Comparison of ENCODE assay signal across 23 cellular contexts in the genomic region with DNA sequence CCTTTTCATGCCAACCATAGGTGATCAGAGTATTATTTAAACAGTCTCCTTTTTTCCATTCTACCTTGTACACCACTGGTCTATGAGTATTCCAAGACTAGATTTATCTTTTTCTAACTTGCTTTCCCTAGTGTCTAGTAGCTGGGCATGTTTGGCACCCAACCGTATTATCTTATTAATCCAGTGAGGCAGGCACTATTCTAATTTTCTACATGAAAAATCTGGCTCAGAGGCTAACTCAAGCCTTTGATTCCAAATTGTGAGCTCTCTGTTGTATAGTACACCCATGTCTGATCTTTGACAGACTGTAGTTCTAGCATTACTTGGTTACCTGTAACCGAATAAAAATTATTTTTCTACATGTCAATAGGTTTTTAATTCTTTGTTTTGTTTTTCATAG.
A peak's percentile ranks its signal among the peaks of the same experiment; 100 is the strongest.
DNase-seq lines count a peak whose midpoint lies in the region; ATAC-seq, FAIRE-seq and TF ChIP-seq lines count a peak whose summit lies in the region.
"Had no signal": no experiment of that assay in that cellular context is flagged by ENCODE, and none has a peak within 500 bp of the region (broad histone marks: within the 10 kb centered on the region; RNA-seq: fewer than 3 reads in every experiment).

No MANE protein-coding gene starts in this region.

- H2AFZ ChIP-seq in HepG2 (ENCODE audit: low read length) = no peak overlapping the region

- H3K9me3 ChIP-seq in HepG2 (ENCODE audit: low read length) (no peaks in the 10 kb centered on the region), right lobe of liver (no peaks in the 10 kb centered on the region), gastrocnemius medialis (no peaks in the 10 kb centered on the region)
- H3K9me3 ChIP-seq: A549, Caco-2 had no signal

- H3K27ac ChIP-seq in HepG2 (ENCODE audit: extremely low read length, insufficient read depth, low read length) (no peak overlapping the region), right lobe of liver (no peak overlapping the region), gastrocnemius medialis (peak overlapping the region; percentile 2 to 88 (median 86))
- H3K27ac ChIP-seq: 22Rv1; BLaER1 treated with 17β-estradiol and CSF1 and Interleukin-3, amounts not matched to agents 10 nM and 100 nM; C4-2B had no signal

- H3K4me3 ChIP-seq in HepG2 (replicated peaks in 1 of 3; ENCODE audit: insufficient read depth in 1 of 3, low read depth in 2 of 3, low read length in 3 of 3) (no peak overlapping the region; a peak in 1 of 6 replicates), right lobe of liver (no peak overlapping the region), gastrocnemius medialis (no peak overlapping the region)
- H3K4me3 ChIP-seq: A549; BLaER1 treated with 17β-estradiol and CSF1 and Interleukin-3, amounts not matched to agents 10 nM and 100 nM; GM12878 had no signal

- H3K4me1 ChIP-seq in HepG2 (ENCODE audit: insufficient read depth, low read length) = peaks cover 50% of the 10 kb centered on the region
- H3K4me1 ChIP-seq in right lobe of liver = peaks cover 0 to 20% (median 5%) of the 10 kb centered on the region in 4 donors
- peaks cover 60 to 66% of the 10 kb centered on the region in 2 donors for H3K4me1 ChIP-seq in gastrocnemius medialis
- H3K4me1 ChIP-seq: BLaER1 treated with 17β-estradiol and CSF1 and Interleukin-3, amounts not matched to agents 10 nM and 100 nM had no signal

- H3K27me3 ChIP-seq in HepG2 (ENCODE audit: control insufficient read depth in 1 of 2, insufficient read depth in 2 of 2, low read length in 2 of 2) (no peaks in the 10 kb centered on the region; a peak in 1 of 5 replicates), right lobe of liver (no peaks in the 10 kb centered on the region), gastrocnemius medialis (no peaks in the 10 kb centered on the region)
- H3K27me3 ChIP-seq: BLaER1 treated with 17β-estradiol and CSF1 and Interleukin-3, amounts not matched to agents 10 nM and 100 nM had no signal

- DNase-seq in HepG2 (ENCODE audit: low spot score) = no peak
- DNase-seq in right lobe of liver = no peak
- DNase-seq in cerebellar cortex (ENCODE audit: low spot score) = peak; percentile 71
- DNase-seq in gastrocnemius medialis = no peak
- DNase-seq: AML-193; Caco-2; Calu3; CD4-positive, alpha-beta T cell; CD8-positive, alpha-beta T cell; DMS79 treated with DMSO at 0.1 percent for 48 hours; GDM1 had no signal

- no peak for TF ChIP-seq EP300 in HepG2 (IDR thresholded peaks at IDR 0.05; ENCODE audit: low read depth in 2 of 2, low read length in 2 of 2)
- no peak for TF ChIP-seq EP300 in HepG2 (CRISPR knock-in tag; IDR thresholded peaks at IDR 0.05; ENCODE audit: borderline replicate concordance)

- ATAC-seq in HepG2 = no peak
- ATAC-seq in right lobe of liver = no peak
- ATAC-seq in gastrocnemius medialis = no peak
- ATAC-seq in GM18858 (IDR thresholded peaks at IDR 0.05; ENCODE audit: unreplicated experiment) = no peak
- ATAC-seq in HG02759 (IDR thresholded peaks at IDR 0.05; ENCODE audit: unreplicated experiment) = no peak
- ATAC-seq in GM19452 (IDR thresholded peaks at IDR 0.05; ENCODE audit: unreplicated experiment) = no peak
- ATAC-seq: A549; CD8-positive, alpha-beta T cell; GM12878 had no signal

- FAIRE-seq in HepG2 (lab: Jason Lieb, UNC) (no peak), islet of Langerhans (lab: Jason Lieb, UNC) (peak; percentile 74)
- FAIRE-seq: A549, D721Med, GM12878, GM12892, GM18507 had no signal

- no TSS peak for BruUV-seq in HepG2 (replicated peaks; lab: Mats Ljungman, UMichigan)

- no peak for TF ChIP-seq CTCF in HepG2 (CRISPR knock-in tag; IDR thresholded peaks at IDR 0.05)
- no peak for TF ChIP-seq CTCF in right lobe of liver (IDR thresholded peaks at IDR 0.05)
- TF ChIP-seq CTCF in gastrocnemius medialis (IDR thresholded peaks at IDR 0.05 in 4 of 5, conservative IDR thresholded peaks at IDR 0.05 in 1 of 5) = no peak

- POLR2A ChIA-PET in HepG2 (lab: Yijun Ruan, JAX) = no interaction called here

- H3K36me3 ChIP-seq in HepG2 (replicated peaks in 1 of 2; ENCODE audit: control insufficient read depth in 1 of 2, insufficient read depth in 2 of 2, low read length in 2 of 2) = no peaks in the 10 kb centered on the region; a peak in 2 of 5 replicates
- H3K36me3 ChIP-seq in right lobe of liver = no peaks in the 10 kb centered on the region
- H3K36me3 ChIP-seq in gastrocnemius medialis = no peaks in the 10 kb centered on the region

- H4K20me1 ChIP-seq in HepG2 (ENCODE audit: insufficient read depth, low read length) = 0 out of 2 replicates have a peak, but pooled peaks cover 7% of the 10 kb centered on the region

- peak overlapping the region; percentile 78; the same call in 1 of the 2 replicates for H3K4me2 ChIP-seq in HepG2 (ENCODE audit: low read depth, low read length)
- H3K4me2 ChIP-seq: A549; BLaER1 treated with 17β-estradiol and CSF1 and Interleukin-3, amounts not matched to agents 10 nM and 100 nM had no signal

- in situ Hi-C loops in HepG2 (cut with HindIII; ENCODE audit: extremely low pct_ligation_motif_present, low pct_unique_long_range_greater_than_20kb) (no loop called here), gastrocnemius medialis (cut with MboI; ENCODE audit: low sequenced_read_pairs in 4 of 4) (no loop called here)

- H3K79me2 ChIP-seq in HepG2 (ENCODE audit: insufficient read depth, low read length) = peaks cover 83% of the 10 kb centered on the region

- no peak overlapping the region for H3K9ac ChIP-seq in HepG2 (ENCODE audit: insufficient read depth, low read depth, low read length)
- H3K9ac ChIP-seq: BLaER1 treated with 17β-estradiol and CSF1 and Interleukin-3, amounts not matched to agents 10 nM and 100 nM had no signal

- intact Hi-C loops in HepG2 (cut with micrococcal nuclease; ENCODE audit: unreplicated experiment) = no loop called here
- intact Hi-C loops in right lobe of liver (cut with DNase I) = no loop called here
- intact Hi-C loops in gastrocnemius medialis (cut with DNase I; ENCODE audit: low total_unique reads) = no loop called here

- TF ChIP-seq RAD21 in HepG2 (CRISPR knock-in tag; IDR thresholded peaks at IDR 0.05) = no peak

- TF ChIP-seq POLR2A in HepG2 (IDR thresholded peaks at IDR 0.05; ENCODE audit: insufficient read depth in 1 of 2, low read depth in 2 of 2, low read length in 2 of 2) = no peak
- no peak for TF ChIP-seq POLR2A in right lobe of liver (IDR thresholded peaks at IDR 0.05)
- no peak for TF ChIP-seq POLR2A in gastrocnemius medialis (IDR thresholded peaks at IDR 0.05)

- 91% methylated on average over 2 of the region's 2 CpGs for WGBS in HepG2 (ENCODE audit: low lambda C conversion rate)
- WGBS in right lobe of liver (ENCODE audit: insufficient coverage, low coverage, low lambda C conversion rate, missing lambda C conversion rate) = 95% methylated on average over 2 of the region's 2 CpGs

- CTCF ChIA-PET in HepG2 (lab: Yijun Ruan, JAX; ENCODE audit: low intra/inter-chr PET ratio, low total read pairs) = no interaction called here

TF ChIP-seq in HepG2, 621 proteins besides CTCF, POLR2A, EP300 and RAD21:
- TF ChIP-seq SP4 (CRISPR knock-in tag; IDR thresholded peaks at IDR 0.05) (no peak), HOXA3 (CRISPR knock-in tag; IDR thresholded peaks at IDR 0.05) (no peak), RBM22 (optimal IDR thresholded peaks at IDR 0.05; ENCODE audit: low read length) (no peak), CBX5 (CRISPR knock-in tag; IDR thresholded peaks at IDR 0.05; ENCODE audit: borderline replicate concordance) (no peak), KMT2A (CRISPR knock-in tag; IDR thresholded peaks at IDR 0.05) (no peak), SP5 (CRISPR knock-in tag; IDR thresholded peaks at IDR 0.05; ENCODE audit: borderline replicate concordance, low read depth) (no peak), ZNF609 (CRISPR knock-in tag; IDR thresholded peaks at IDR 0.05; ENCODE audit: borderline replicate concordance) (no peak)

Comparison
In these comparisons a context has a peak if more than half of its experiments do, and no peak if none do; other contexts are left out.
1. H3K27ac ChIP-seq: peak in gastrocnemius medialis (4 of 4); none in HepG2 (single experiment) and right lobe of liver (0 of 3).